Comparison of ENCODE assay signal across 10 cellular contexts in genomic region chr19:53549354-53549753, GRCh38. TPM values are rescaled to one million over a fixed set of nuclear protein-coding genes. Genes with fewer than 3 reads are reported as not detected.
DNase-seq lines count a peak whose midpoint lies in the region; ATAC-seq and TF ChIP-seq lines count a peak whose summit lies in the region.
"Had no signal": no experiment of that assay in that cellular context is flagged by ENCODE, and none has a peak within 500 bp of the region (broad histone marks: within the 10 kb centered on the region; RNA-seq: fewer than 3 reads in every experiment).

No MANE protein-coding gene starts in this region.

- H3K4me3 ChIP-seq in adipocyte (ENCODE audit: low read length) (peak overlapping the region; percentile 61), gastroesophageal sphincter (no peak overlapping the region)

- H3K36me3 Mint-ChIP-seq in stimulated activated naive B cell treated with anti-CD40 and anti-IgM and Interleukin-4, amounts not matched to agents 10 μg/mL and 1 μg/mL and 100 μg/mL, for 72 hours: peaks cover 20 to 46% of the 10 kb centered on the region in 2 donors

- peak overlapping the region; percentile 31 to 57 (median 48) for H3K27ac ChIP-seq in gastroesophageal sphincter

- H3K27me3 Mint-ChIP-seq in stimulated activated naive B cell treated with anti-CD40 and anti-IgM and Interleukin-4, amounts not matched to agents 10 μg/mL and 1 μg/mL and 100 μg/mL, for 72 hours: no peaks in the 10 kb centered on the region

- H3K4me1 Mint-ChIP-seq in stimulated activated naive B cell treated with anti-CD40 and anti-IgM and Interleukin-4, amounts not matched to agents 10 μg/mL and 1 μg/mL and 100 μg/mL, for 72 hours: peaks cover 7 to 10% of the 10 kb centered on the region in 2 donors

- ATAC-seq in gastroesophageal sphincter (peak; percentile 78), HG03095 (IDR thresholded peaks at IDR 0.05; ENCODE audit: unreplicated experiment) (no peak)
- no peak for ATAC-seq in stimulated activated naive B cell treated with anti-CD40 and anti-IgM and Interleukin-4, amounts not matched to agents 10 μg/mL and 1 μg/mL and 100 μg/mL, for 72 hours (replicated peaks)
- ATAC-seq: Panc1 had no signal

- peak; percentile 79 for DNase-seq in EH (ENCODE audit: low read depth)
- DNase-seq in adipocyte (ENCODE audit: low read depth): peak; percentile 90
- DNase-seq in stimulated activated naive B cell treated with anti-CD40 and anti-IgM and Interleukin-4, amounts not matched to agents 10 μg/mL and 1 μg/mL and 100 μg/mL, for 72 hours: no peak
- DNase-seq in amygdala (lab: John Stamatoyannopoulos, UW): no peak
- DNase-seq in HuH-7.5 (ENCODE audit: low spot score): no peak
- no peak for DNase-seq in cerebellum (ENCODE audit: low spot score)
- DNase-seq: NCI-H187 had no signal

- H3K4me1 ChIP-seq in adipocyte (ENCODE audit: control insufficient read depth, insufficient read depth, low read length): peaks cover 43% of the 10 kb centered on the region
- H3K4me1 ChIP-seq in gastroesophageal sphincter: peaks cover 0 to 49% (median 0%) of the 10 kb centered on the region in 3 donors

- 44% methylated on average over 1 to 3 of the region's 3 CpGs for WGBS in gastroesophageal sphincter (ENCODE audit: low coverage in 1 of 2), 2 donors

- H3K36me3 ChIP-seq in adipocyte (ENCODE audit: control insufficient read depth, insufficient read depth, low read length, severe bottlenecking) (no peaks in the 10 kb centered on the region), gastroesophageal sphincter (peaks cover 0 to 8% of the 10 kb centered on the region in 2 donors)

- H3K9me3 ChIP-seq in adipocyte (ENCODE audit: control insufficient read depth, low read length) (no peaks in the 10 kb centered on the region), gastroesophageal sphincter (peaks cover 0 to 5% (median 0%) of the 10 kb centered on the region in 3 donors)

- H3K9me3 Mint-ChIP-seq in stimulated activated naive B cell treated with anti-CD40 and anti-IgM and Interleukin-4, amounts not matched to agents 10 μg/mL and 1 μg/mL and 100 μg/mL, for 72 hours: no peaks in the 10 kb centered on the region

- TF ChIP-seq POLR2A in gastroesophageal sphincter (IDR thresholded peaks at IDR 0.05): no peak

- TF ChIP-seq CTCF in gastroesophageal sphincter (IDR thresholded peaks at IDR 0.05): no peak

- H3K9ac ChIP-seq in adipocyte (ENCODE audit: low read length): peak overlapping the region; percentile 80

- H3K4me3 Mint-ChIP-seq in stimulated activated naive B cell treated with anti-CD40 and anti-IgM and Interleukin-4, amounts not matched to agents 10 μg/mL and 1 μg/mL and 100 μg/mL, for 72 hours: no peak overlapping the region

- no peaks in the 10 kb centered on the region for H3K27me3 ChIP-seq in adipocyte (replicated peaks; ENCODE audit: control insufficient read depth, insufficient read depth, low read length)
- no peaks in the 10 kb centered on the region for H3K27me3 ChIP-seq in gastroesophageal sphincter

- TF ChIP-seq EP300 in gastroesophageal sphincter (IDR thresholded peaks at IDR 0.05): no peak

- H3K27ac Mint-ChIP-seq in stimulated activated naive B cell treated with anti-CD40 and anti-IgM and Interleukin-4, amounts not matched to agents 10 μg/mL and 1 μg/mL and 100 μg/mL, for 72 hours: peak overlapping the region; percentile 20

RNA-seq across cellular contexts. Expression of gene ZNF331, which starts 11.4 kb away (rescaled TPM):
- total RNA-seq in gastroesophageal sphincter (10 to 100 TPM; 23.9 to 29.2 (median 26.1) TPM), cerebellum (23.4 TPM)

Comparison
In these comparisons a context has a peak if more than half of its experiments do, and no peak if none do; other contexts are left out.
1. DNase-seq: peak in EH (single experiment) and adipocyte (single experiment); none in stimulated activated naive B cell treated with anti-CD40 and anti-IgM and Interleukin-4, amounts not matched to agents 10 μg/mL and 1 μg/mL and 100 μg/mL, for 72 hours (single experiment), amygdala (0 of 56), HuH-7.5 (single experiment) and cerebellum (single experiment).